Comparison of ENCODE assay signal across 8 cellular contexts in genomic region chr14:104827173-104828055, GRCh38. TPM values are rescaled to one million over a fixed set of nuclear protein-coding genes. Genes with fewer than 3 reads are reported as not detected.
A peak's percentile ranks its signal among the peaks of the same experiment; 100 is the strongest.
DNase-seq lines count a peak whose midpoint lies in the region; ATAC-seq and TF ChIP-seq lines count a peak whose summit lies in the region.

No MANE protein-coding gene starts in this region.

- H4K20me1 ChIP-seq in DOHH2 (ENCODE audit: control insufficient read depth, insufficient read depth, low read depth, low read length): no peaks in the 10 kb centered on the region

- H3K27me3 ChIP-seq in DOHH2 (ENCODE audit: control insufficient read depth, low read length) (no peaks in the 10 kb centered on the region), body of pancreas (no peaks in the 10 kb centered on the region)

- peak; percentile 33 for ATAC-seq in body of pancreas
- ATAC-seq in HG03342 (IDR thresholded peaks at IDR 0.05; ENCODE audit: unreplicated experiment): no peak
- ATAC-seq in HG02642 (IDR thresholded peaks at IDR 0.05; ENCODE audit: poor library complexity, unreplicated experiment): no peak

- peaks cover 8% of the 10 kb centered on the region for H3K4me1 Mint-ChIP-seq in T-helper 1 cell treated with Interleukin-12 subunit alpha and Interleukin-12 subunit beta and Interleukin-4 antibody, amounts not matched to agents 30 μg/mL and 1 μg/mL, for 36 hours (ENCODE audit: low read depth)

- peaks cover 3% of the 10 kb centered on the region; the same call in 1 of the 2 replicates for H3K4me1 ChIP-seq in DOHH2 (ENCODE audit: control insufficient read depth, low read length)
- peaks cover 17% of the 10 kb centered on the region for H3K4me1 ChIP-seq in body of pancreas

- H3K27ac Mint-ChIP-seq in T-helper 1 cell treated with Interleukin-12 subunit alpha and Interleukin-12 subunit beta and Interleukin-4 antibody, amounts not matched to agents 30 μg/mL and 1 μg/mL, for 36 hours: no peak overlapping the region

- H3K9me3 Mint-ChIP-seq in T-helper 1 cell treated with Interleukin-12 subunit alpha and Interleukin-12 subunit beta and Interleukin-4 antibody, amounts not matched to agents 30 μg/mL and 1 μg/mL, for 36 hours: peaks cover 6% of the 10 kb centered on the region

- H3K4me2 ChIP-seq in DOHH2 (ENCODE audit: low read length): no peak overlapping the region

- intact Hi-C loops in body of pancreas (cut with DNase I): no loop called here

- TF ChIP-seq CTCF in DOHH2 (IDR thresholded peaks at IDR 0.05; ENCODE audit: low read depth, low read length, poor library complexity, severe bottlenecking): peak; percentile 39
- peak; percentile 31; the same call in 1 of the 2 replicates for TF ChIP-seq CTCF in LNCAP (IDR thresholded peaks at IDR 0.05)
- TF ChIP-seq CTCF in body of pancreas (IDR thresholded peaks at IDR 0.05): peak in 6 of 7 experiments; percentile 20 to 52 (median 38)

- no peaks in the 10 kb centered on the region for H3F3A ChIP-seq in DOHH2 (ENCODE audit: control insufficient read depth, insufficient read depth)

- H3K9me3 ChIP-seq in DOHH2 (ENCODE audit: control insufficient read depth, insufficient read depth, low read length): peaks cover 4% of the 10 kb centered on the region; the same call in 1 of the 2 replicates
- no peaks in the 10 kb centered on the region for H3K9me3 ChIP-seq in body of pancreas

- H3K9me2 ChIP-seq in DOHH2 (replicated peaks; ENCODE audit: control insufficient read depth, low read length): no peaks in the 10 kb centered on the region

- peaks cover 2% of the 10 kb centered on the region for H3K36me3 Mint-ChIP-seq in T-helper 1 cell treated with Interleukin-12 subunit alpha and Interleukin-12 subunit beta and Interleukin-4 antibody, amounts not matched to agents 30 μg/mL and 1 μg/mL, for 36 hours (ENCODE audit: low read depth)

- H3K36me3 ChIP-seq in DOHH2 (ENCODE audit: control insufficient read depth, low read length) (no peaks in the 10 kb centered on the region), body of pancreas (replicated peaks in 1 of 2; ENCODE audit: insufficient read depth in 1 of 2, low read depth in 2 of 2) (no peaks in the 10 kb centered on the region)

- H3K4me3 ChIP-seq in DOHH2 (ENCODE audit: low read length) (no peak overlapping the region), body of pancreas (peak overlapping the region; percentile 1 to 4)

- peaks cover 34% of the 10 kb centered on the region for H3K27me3 Mint-ChIP-seq in T-helper 1 cell treated with Interleukin-12 subunit alpha and Interleukin-12 subunit beta and Interleukin-4 antibody, amounts not matched to agents 30 μg/mL and 1 μg/mL, for 36 hours (ENCODE audit: low read depth)

- 9 to 12% methylated on average over 25 to 39 of the region's 39 CpGs for WGBS in body of pancreas, 2 donors

- H3K4me3 Mint-ChIP-seq in T-helper 1 cell treated with Interleukin-12 subunit alpha and Interleukin-12 subunit beta and Interleukin-4 antibody, amounts not matched to agents 30 μg/mL and 1 μg/mL, for 36 hours: peak overlapping the region; percentile 32

- H3K27ac ChIP-seq in DOHH2 (ENCODE audit: low read depth, low read length): no peak overlapping the region
- H3K27ac ChIP-seq in body of pancreas: peak overlapping the region in 3 of 4 donors; percentile 4 to 38 (median 32)

- TF ChIP-seq POLR2A in body of pancreas (IDR thresholded peaks at IDR 0.05): no peak

- H3K79me2 ChIP-seq in DOHH2 (ENCODE audit: control insufficient read depth, low read length): no peaks in the 10 kb centered on the region

- DNase-seq in body of pancreas (peak; percentile 47 to 65 (median 55)), islet precursor cell (peak; percentile 96)
- peak; percentile 54 for DNase-seq in stimulated activated CD4-positive, alpha-beta T cell treated with anti-CD3 and anti-CD28 coated beads, Interleukin-4, amount 100 ng/mL, for 1 hour

RNA-seq across cellular contexts. Expression of gene ZBTB42, which starts 26.5 kb away (rescaled TPM):
- 10 to 100 TPM; 10.6 to 21.8 TPM for total RNA-seq in body of pancreas

RNA-seq across cellular contexts. Expression of gene AKT1, which starts 31.9 kb away (rescaled TPM):
- total RNA-seq in body of pancreas: 100 to 1,000 TPM in 1 of 2 donors, 10 to 100 TPM in 1; 74.2 to 151 TPM

RNA-seq across cellular contexts. Expression of gene CEP170B, which starts 37.7 kb away (rescaled TPM):
- total RNA-seq in body of pancreas: 10 to 100 TPM; 23.6 to 41.9 TPM
